ENCODE assay signal across 18 cellular contexts in genomic region chr9:16652511-16653101, GRCh38.
DNase-seq lines count a peak whose midpoint lies in the region; ATAC-seq, FAIRE-seq and TF ChIP-seq lines count a peak whose summit lies in the region.
"Had no signal": no experiment of that assay in that cellular context is flagged by ENCODE, and none has a peak within 500 bp of the region (broad histone marks: within the 10 kb centered on the region; RNA-seq: fewer than 3 reads in every experiment).

No MANE protein-coding gene starts in this region.

- TF ChIP-seq CTCF in cardiac fibroblast (IDR thresholded peaks at IDR 0.05; ENCODE audit: low read depth, low read length): no peak
- no peak for TF ChIP-seq CTCF in uterus (IDR thresholded peaks at IDR 0.05)

- no peak overlapping the region for H3K4me3 Mint-ChIP-seq in activated T-cell treated with anti-CD3 and anti-CD28 coated beads, Interleukin-2, amount 50 U/mL, for 24 hours
- H3K4me3 Mint-ChIP-seq: naive thymus-derived CD4-positive, alpha-beta T cell had no signal

- intact Hi-C loops in uterus (cut with DNase I; ENCODE audit: low total_unique reads): no loop called here

- FAIRE-seq in GM19239 (lab: Jason Lieb, UNC): no peak

- H3K36me3 Mint-ChIP-seq in activated T-cell treated with anti-CD3 and anti-CD28 coated beads, Interleukin-2, amount 50 U/mL, for 24 hours (ENCODE audit: low read depth): no peaks in the 10 kb centered on the region
- H3K36me3 Mint-ChIP-seq: naive thymus-derived CD4-positive, alpha-beta T cell had no signal

- no peak for TF ChIP-seq POLR2A in uterus (IDR thresholded peaks at IDR 0.05)

- H3K4me1 Mint-ChIP-seq in activated T-cell treated with anti-CD3 and anti-CD28 coated beads, Interleukin-2, amount 50 U/mL, for 24 hours (ENCODE audit: low read depth): no peaks in the 10 kb centered on the region
- H3K4me1 Mint-ChIP-seq: naive thymus-derived CD4-positive, alpha-beta T cell had no signal

- no peaks in the 10 kb centered on the region for H3K36me3 ChIP-seq in uterus
- H3K36me3 ChIP-seq: gastrocnemius medialis, tibial nerve had no signal

- no peaks in the 10 kb centered on the region for H3K9me3 Mint-ChIP-seq in activated T-cell treated with anti-CD3 and anti-CD28 coated beads, Interleukin-2, amount 50 U/mL, for 24 hours

- no peaks in the 10 kb centered on the region for H3K27me3 ChIP-seq in uterus
- H3K27me3 ChIP-seq: gastrocnemius medialis, tibial nerve had no signal

- ATAC-seq in HG03097 (IDR thresholded peaks at IDR 0.05; ENCODE audit: low FRiP score, unreplicated experiment): no peak
- ATAC-seq: activated CD4-positive, CD25-positive, alpha-beta regulatory T cell treated with anti-CD3 and anti-CD28 coated beads, Interleukin-2, amount 50 U/mL, for 24 hours; naive thymus-derived CD4-positive, alpha-beta T cell had no signal

- DNase-seq in NCI-H1092 treated with DMSO at 0.1 percent for 48 hours (lab: John Stamatoyannopoulos, UW): peak; percentile 27
- DNase-seq in NCI-H1092 (lab: John Stamatoyannopoulos, UW): no peak
- peak; percentile 33 to 43 for DNase-seq in cardiac fibroblast (ENCODE audit: low read depth in 2 of 2)
- DNase-seq in left kidney (ENCODE audit: low read depth, low spot score): peak; percentile 21
- DNase-seq in uterus: no peak
- DNase-seq in GM19239 (ENCODE audit: insufficient read length, low spot score): no peak
- no peak for DNase-seq in activated T-cell treated with anti-CD3 and anti-CD28 coated beads, Interleukin-2, amount 50 U/mL, for 24 hours
- DNase-seq: 8988T; activated CD8-positive, alpha-beta memory T cell treated with anti-CD3 and anti-CD28 coated beads for 24 hours; gastrocnemius medialis; GM23248; naive thymus-derived CD4-positive, alpha-beta T cell; T-helper 2 cell had no signal

- H3K27ac ChIP-seq in uterus: peak overlapping the region; percentile 53 to 65
- H3K27ac ChIP-seq: C4-2B, gastrocnemius medialis, GM23248 had no signal

- no peaks in the 10 kb centered on the region for H3K27me3 Mint-ChIP-seq in activated T-cell treated with anti-CD3 and anti-CD28 coated beads, Interleukin-2, amount 50 U/mL, for 24 hours
- H3K27me3 Mint-ChIP-seq: naive thymus-derived CD4-positive, alpha-beta T cell had no signal

- H3K4me3 ChIP-seq in cardiac fibroblast (replicated peaks in 1 of 2; ENCODE audit: low read depth in 2 of 2, low read length in 2 of 2) (no peak overlapping the region), uterus (peak overlapping the region in 1 of 2 donors; percentile 30)
- H3K4me3 ChIP-seq: GM23248 had no signal

- H3K9me3 ChIP-seq in uterus: no peaks in the 10 kb centered on the region
- H3K9me3 ChIP-seq: gastrocnemius medialis, tibial nerve had no signal

- H3K27ac Mint-ChIP-seq in activated T-cell treated with anti-CD3 and anti-CD28 coated beads, Interleukin-2, amount 50 U/mL, for 24 hours: no peak overlapping the region
- H3K27ac Mint-ChIP-seq: naive thymus-derived CD4-positive, alpha-beta T cell; progenitor cell of endocrine pancreas had no signal

- H3K4me1 ChIP-seq in uterus: peaks cover 3% of the 10 kb centered on the region in 2 donors

Comparison
In these comparisons a context has a peak if more than half of its experiments do, and no peak if none do; other contexts are left out.
1. DNase-seq: peak in NCI-H1092 treated with DMSO at 0.1 percent for 48 hours (single experiment), cardiac fibroblast (2 of 2) and left kidney (single experiment); none in NCI-H1092 (single experiment), uterus (0 of 2), GM19239 (single experiment) and activated T-cell treated with anti-CD3 and anti-CD28 coated beads, Interleukin-2, amount 50 U/mL, for 24 hours (single experiment).